ENCODE assay signal across 23 cellular contexts in the genomic region with DNA sequence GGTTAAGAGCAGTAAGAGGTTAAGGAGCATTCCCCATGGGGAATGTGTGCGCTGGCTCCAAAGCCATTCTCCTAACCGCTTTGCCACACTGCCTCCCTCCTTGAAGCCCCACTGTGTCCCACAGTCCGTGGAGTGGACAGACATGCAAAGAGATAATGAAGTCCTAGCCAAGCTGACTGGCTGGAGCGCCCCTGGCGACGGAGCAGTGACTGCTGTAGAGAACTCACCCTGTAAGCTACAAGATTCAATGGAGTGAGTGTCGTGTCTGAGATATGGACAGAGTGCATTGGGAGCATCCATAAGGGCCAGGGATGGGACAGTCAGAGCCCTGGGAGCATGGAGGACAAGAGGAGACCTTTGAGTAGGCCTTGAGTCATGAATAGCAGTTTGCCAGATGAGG. TPM values are rescaled to one million over a fixed set of nuclear protein-coding genes. Genes with fewer than 3 reads are reported as not detected.
"Had no signal": no experiment of that assay in that cellular context is flagged by ENCODE, and none has a peak within 500 bp of the region (broad histone marks: within the 10 kb centered on the region; RNA-seq: fewer than 3 reads in every experiment).

No MANE protein-coding gene starts in this region.

- H3K4me3 ChIP-seq: MG63 had no signal

- DNase-seq: Karpas-422, KG1, MG63, NCI-H1092, NCI-H1105 treated with DMSO at 0.1 percent for 48 hours, NCI-H1417 treated with DMSO at 0.1 percent for 48 hours, NCI-H146, NCI-H1694 treated with DMSO at 0.1 percent for 48 hours, NCI-H1930, NCI-H2081, NCI-H2107, NCI-H2227 treated with DMSO at 0.1 percent for 48 hours, NCI-H510A, NCI-H524 treated with DMSO at 0.1 percent for 48 hours, NCI-H69, NCI-H774, RPMI8226, SHP77 had no signal

- H3K27me3 ChIP-seq: MG63 had no signal

- H3K36me3 ChIP-seq: MG63 had no signal

- ATAC-seq: SK-N-SH treated with all-trans-retinoic acid at 6 μM for 48 hours had no signal

- FAIRE-seq: HTR-8/SVneo, RCC 7860 had no signal

- H3K27ac ChIP-seq: HL-60 had no signal

- H3K9me3 ChIP-seq: MG63 had no signal

RNA-seq across cellular contexts. Expression of a gene that starts 35.7 kb away (rescaled TPM):
- total RNA-seq: SK-MEL-5 had no signal
